Comparison of ENCODE assay signal across 20 cellular contexts in genomic region chr21:31268090-31268489, GRCh38.
A peak's percentile ranks its signal among the peaks of the same experiment; 100 is the strongest.
DNase-seq lines count a peak whose midpoint lies in the region; ATAC-seq lines count a peak whose summit lies in the region.
"Had no signal": no experiment of that assay in that cellular context is flagged by ENCODE, and none has a peak within 500 bp of the region (broad histone marks: within the 10 kb centered on the region; RNA-seq: fewer than 3 reads in every experiment).

No MANE protein-coding gene starts in this region.

- H3K9ac ChIP-seq in mucosa of stomach (ENCODE audit: low read length) = peak overlapping the region; percentile 15

- no peak overlapping the region for H3K27ac ChIP-seq in CD4-positive, CD25-positive, alpha-beta regulatory T cell (ENCODE audit: insufficient read depth, low read length, poor library complexity, severe bottlenecking)
- H3K27ac ChIP-seq: gastrocnemius medialis had no signal

- peaks cover 31% of the 10 kb centered on the region for H3K4me1 Mint-ChIP-seq in activated CD4-positive, alpha-beta T cell treated with anti-CD3 and anti-CD28 coated beads for 36 hours
- peaks cover 7 to 32% (median 14%) of the 10 kb centered on the region in 4 donors for H3K4me1 Mint-ChIP-seq in CD4-positive, CD25-positive, alpha-beta regulatory T cell
- H3K4me1 Mint-ChIP-seq in activated CD8-positive, alpha-beta T cell treated with anti-CD3 and anti-CD28 coated beads, Interleukin-2, amount 10 ng/mL, durations not matched to agents 7 days and 5 days (ENCODE audit: low read depth) = peaks cover 41% of the 10 kb centered on the region

- no peaks in the 10 kb centered on the region for H3K27me3 Mint-ChIP-seq in activated CD4-positive, alpha-beta T cell treated with anti-CD3 and anti-CD28 coated beads for 36 hours
- no peaks in the 10 kb centered on the region for H3K27me3 Mint-ChIP-seq in CD4-positive, CD25-positive, alpha-beta regulatory T cell
- no peaks in the 10 kb centered on the region for H3K27me3 Mint-ChIP-seq in activated CD8-positive, alpha-beta T cell treated with anti-CD3 and anti-CD28 coated beads, Interleukin-2, amount 10 ng/mL, durations not matched to agents 7 days and 5 days (ENCODE audit: low read depth)

- no peaks in the 10 kb centered on the region for H3K27me3 ChIP-seq in CD4-positive, CD25-positive, alpha-beta regulatory T cell (ENCODE audit: control insufficient read depth, insufficient read depth, low read length)
- no peaks in the 10 kb centered on the region for H3K27me3 ChIP-seq in mucosa of stomach (ENCODE audit: control insufficient read depth, insufficient read depth, low read length)
- H3K27me3 ChIP-seq: BE2C, gastrocnemius medialis had no signal

- CTCF ChIA-PET in activated CD4-positive, alpha-beta T cell treated with anti-CD3 and anti-CD28 coated beads for 36 hours (lab: Charles Lee) = no interaction called here
- CTCF ChIA-PET in activated CD8-positive, alpha-beta T cell treated with anti-CD3 and anti-CD28 coated beads, Interleukin-2, amount 10 ng/mL, durations not matched to agents 7 days and 5 days (lab: Charles Lee) = interaction anchor here (0.7 to 1.4 kb wide), 2 partner anchors 11 to 36 kb away, joined by 3 read pairs; no protein-coding TSS in a partner anchor

- H3K9me3 ChIP-seq in CD4-positive, CD25-positive, alpha-beta regulatory T cell (ENCODE audit: control insufficient read depth in 2 of 2, low read length in 2 of 2) = no peaks in the 10 kb centered on the region
- H3K9me3 ChIP-seq in mucosa of stomach (ENCODE audit: control insufficient read depth, low read length) = no peaks in the 10 kb centered on the region
- H3K9me3 ChIP-seq: BE2C, gastrocnemius medialis had no signal

- POLR2A ChIA-PET in activated CD4-positive, alpha-beta T cell treated with anti-CD3 and anti-CD28 coated beads for 36 hours (lab: Charles Lee) = no interaction called here
- POLR2A ChIA-PET in activated CD8-positive, alpha-beta T cell treated with anti-CD3 and anti-CD28 coated beads, Interleukin-2, amount 10 ng/mL, durations not matched to agents 7 days and 5 days (lab: Charles Lee) = interaction anchor here (0.6 to 1.2 kb wide), 4 partner anchors 17 to 169 kb away, joined by 3 to 5 read pairs (median 3); no protein-coding TSS in a partner anchor

- DNase-seq in activated CD4-positive, alpha-beta T cell treated with anti-CD3 and anti-CD28 coated beads for 36 hours = no peak
- DNase-seq in activated CD4-positive, alpha-beta T cell treated with anti-CD3 and anti-CD28 coated beads, Interleukin-2, amount 50 U/mL, for 4 hours = no peak
- peak in 2 of 3 donors; percentile 24 to 58 for DNase-seq in CD4-positive, CD25-positive, alpha-beta regulatory T cell
- DNase-seq in activated CD8-positive, alpha-beta T cell treated with anti-CD3 and anti-CD28 coated beads, Interleukin-2, amount 10 ng/mL, durations not matched to agents 7 days and 5 days = no peak
- no peak for DNase-seq in amniotic stem cell (lab: John Stamatoyannopoulos, UW)
- no peak for DNase-seq in globus pallidus (ENCODE audit: low spot score)
- DNase-seq: BE2C; DMS 273 treated with DMSO at 0.1 percent for 48 hours; gastrocnemius medialis; H7; mesenchymal stem cell; NCI-H146; NCI-H2171; SHP77; stimulated activated CD4-positive, alpha-beta T cell treated with anti-CD3 and anti-CD28 coated beads, Interleukin-2, amount 100 ng/mL, for 48 hours; substantia nigra had no signal

- no peaks in the 10 kb centered on the region for H3K36me3 ChIP-seq in CD4-positive, CD25-positive, alpha-beta regulatory T cell (ENCODE audit: control insufficient read depth, insufficient read depth, low read length)
- no peaks in the 10 kb centered on the region for H3K36me3 ChIP-seq in mucosa of stomach (ENCODE audit: control insufficient read depth, insufficient read depth, low read length)
- H3K36me3 ChIP-seq: BE2C, gastrocnemius medialis had no signal

- peak overlapping the region; percentile 75 for H3K4me3 ChIP-seq in CD4-positive, CD25-positive, alpha-beta regulatory T cell (ENCODE audit: low read depth, low read length)
- H3K4me3 ChIP-seq in mucosa of stomach (ENCODE audit: low read length) = peak overlapping the region; percentile 10
- H3K4me3 ChIP-seq: gastrocnemius medialis, skin epidermis had no signal

- peak overlapping the region; percentile 59 for H3K27ac Mint-ChIP-seq in activated CD4-positive, alpha-beta T cell treated with anti-CD3 and anti-CD28 coated beads for 36 hours
- peak overlapping the region in 2 of 3 donors; percentile 64 to 85 for H3K27ac Mint-ChIP-seq in CD4-positive, CD25-positive, alpha-beta regulatory T cell
- H3K27ac Mint-ChIP-seq in activated CD8-positive, alpha-beta T cell treated with anti-CD3 and anti-CD28 coated beads, Interleukin-2, amount 10 ng/mL, durations not matched to agents 7 days and 5 days = peak overlapping the region; percentile 41

- H3K4me1 ChIP-seq in CD4-positive, CD25-positive, alpha-beta regulatory T cell (ENCODE audit: control insufficient read depth, insufficient read depth, low read length, poor library complexity, severe bottlenecking) = peaks cover 15% of the 10 kb centered on the region
- no peaks in the 10 kb centered on the region for H3K4me1 ChIP-seq in mucosa of stomach (ENCODE audit: control insufficient read depth, insufficient read depth, low read length)
- H3K4me1 ChIP-seq: BE2C, gastrocnemius medialis had no signal

- H3K4me3 Mint-ChIP-seq in activated CD4-positive, alpha-beta T cell treated with anti-CD3 and anti-CD28 coated beads for 36 hours = peak overlapping the region; percentile 0
- H3K4me3 Mint-ChIP-seq in CD4-positive, CD25-positive, alpha-beta regulatory T cell = peak overlapping the region; percentile 2 to 72 (median 37)
- H3K4me3 Mint-ChIP-seq in activated CD8-positive, alpha-beta T cell treated with anti-CD3 and anti-CD28 coated beads, Interleukin-2, amount 10 ng/mL, durations not matched to agents 7 days and 5 days = peak overlapping the region; percentile 24

- ATAC-seq in activated CD4-positive, alpha-beta T cell treated with anti-CD3 and anti-CD28 coated beads for 36 hours = peak; percentile 53
- peak; percentile 41 to 70 for ATAC-seq in CD4-positive, CD25-positive, alpha-beta regulatory T cell (ENCODE audit: low read depth in 2 of 2)
- ATAC-seq in activated CD8-positive, alpha-beta T cell treated with anti-CD3 and anti-CD28 coated beads, Interleukin-2, amount 10 ng/mL, durations not matched to agents 7 days and 5 days = peak; percentile 76
- no peak for ATAC-seq in HG03342 (IDR thresholded peaks at IDR 0.05; ENCODE audit: unreplicated experiment)
- ATAC-seq: esophagus mucosa, gastrocnemius medialis had no signal

- intact Hi-C loops in activated CD4-positive, alpha-beta T cell treated with anti-CD3 and anti-CD28 coated beads for 36 hours (cut with DNase I, micrococcal nuclease) = no loop called here

- H3K36me3 Mint-ChIP-seq in activated CD4-positive, alpha-beta T cell treated with anti-CD3 and anti-CD28 coated beads for 36 hours (ENCODE audit: low read depth) = peaks cover 39% of the 10 kb centered on the region
- peaks cover 4% of the 10 kb centered on the region for H3K36me3 Mint-ChIP-seq in CD4-positive, CD25-positive, alpha-beta regulatory T cell
- H3K36me3 Mint-ChIP-seq in activated CD8-positive, alpha-beta T cell treated with anti-CD3 and anti-CD28 coated beads, Interleukin-2, amount 10 ng/mL, durations not matched to agents 7 days and 5 days (ENCODE audit: low read depth) = peaks cover 55% of the 10 kb centered on the region

- no peaks in the 10 kb centered on the region for H3K9me3 Mint-ChIP-seq in activated CD4-positive, alpha-beta T cell treated with anti-CD3 and anti-CD28 coated beads for 36 hours (ENCODE audit: low read depth)
- peaks cover 0 to 4% (median under 1%) of the 10 kb centered on the region in 7 donors for H3K9me3 Mint-ChIP-seq in CD4-positive, CD25-positive, alpha-beta regulatory T cell
- H3K9me3 Mint-ChIP-seq in activated CD8-positive, alpha-beta T cell treated with anti-CD3 and anti-CD28 coated beads, Interleukin-2, amount 10 ng/mL, durations not matched to agents 7 days and 5 days (ENCODE audit: insufficient read depth) = no peaks in the 10 kb centered on the region

Comparison
In these comparisons a context has a peak if more than half of its experiments do, and no peak if none do; other contexts are left out.
1. DNase-seq: peak in CD4-positive, CD25-positive, alpha-beta regulatory T cell (2 of 3); none in activated CD4-positive, alpha-beta T cell treated with anti-CD3 and anti-CD28 coated beads for 36 hours (single experiment), activated CD4-positive, alpha-beta T cell treated with anti-CD3 and anti-CD28 coated beads, Interleukin-2, amount 50 U/mL, for 4 hours (0 of 2), activated CD8-positive, alpha-beta T cell treated with anti-CD3 and anti-CD28 coated beads, Interleukin-2, amount 10 ng/mL, durations not matched to agents 7 days and 5 days (single experiment), amniotic stem cell (single experiment) and globus pallidus (single experiment).
2. Peak in every context shown above with its lines, with median percentiles within 50 percentile points of each other: H3K27ac Mint-ChIP-seq and H3K4me3 Mint-ChIP-seq.